Comparison of ENCODE assay signal across 10 cellular contexts in the genomic region with DNA sequence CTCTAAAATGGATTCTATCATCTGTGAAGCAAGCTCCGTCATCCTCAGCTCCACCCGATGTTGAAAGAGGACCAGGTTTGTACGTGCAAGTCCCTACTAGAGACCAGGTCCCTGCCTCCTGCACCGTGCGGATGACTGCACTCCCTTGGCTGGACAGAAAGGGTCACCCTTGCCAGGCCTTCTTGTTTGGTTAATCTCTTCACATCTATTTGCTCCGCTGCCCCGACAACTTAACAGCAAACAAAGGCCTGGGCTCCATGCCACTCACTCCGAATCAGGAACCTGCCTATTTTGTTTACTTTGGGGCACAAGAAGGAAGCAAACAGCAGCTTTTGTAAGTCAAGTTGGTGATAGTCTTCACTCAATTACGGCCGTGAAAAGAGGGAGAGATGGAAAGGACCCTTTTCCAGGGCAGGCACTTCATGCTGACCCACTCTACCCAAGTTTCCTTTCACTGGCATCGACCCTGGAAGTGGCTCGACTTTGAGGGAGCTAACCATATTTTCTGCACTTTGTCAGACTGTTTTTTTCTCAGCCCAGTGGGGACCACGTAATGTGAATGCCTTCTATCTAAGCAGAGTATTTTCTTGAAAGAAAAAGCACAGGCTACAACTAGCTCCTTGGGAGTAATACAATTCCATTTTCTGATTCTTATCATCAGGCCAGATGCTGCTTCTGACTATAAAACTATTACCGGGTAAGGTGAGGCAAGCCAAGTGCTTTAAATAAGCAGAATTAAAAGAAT.
DNase-seq lines count a peak whose midpoint lies in the region; ATAC-seq and TF ChIP-seq lines count a peak whose summit lies in the region.
"Had no signal": no experiment of that assay in that cellular context is flagged by ENCODE, and none has a peak within 500 bp of the region (broad histone marks: within the 10 kb centered on the region; RNA-seq: fewer than 3 reads in every experiment).

No MANE protein-coding gene starts in this region.

- no peak overlapping the region for H2BK15ac ChIP-seq in mesendoderm (replicated peaks; ENCODE audit: low read depth)

- H2AK5ac ChIP-seq in mesendoderm (ENCODE audit: low read length), result no peak overlapping the region

- H3K4me1 ChIP-seq in mesendoderm (ENCODE audit: control insufficient read depth, low read depth, low read length) (no peaks in the 10 kb centered on the region), aorta (ENCODE audit: control insufficient read depth in 1 of 2, insufficient read depth in 2 of 2, low read length in 2 of 2) (peaks cover 3 to 4% of the 10 kb centered on the region in 2 donors)

- peak; percentile 78 for DNase-seq in SIG-M5 treated with dmso at 0.1 percent for 504 hours (lab: John Stamatoyannopoulos, UW; ENCODE audit: unreplicated experiment)
- no peak for DNase-seq in SIG-M5 (lab: John Stamatoyannopoulos, UW)
- peak in 5 of 10 donors; percentile 33 to 78 (median 40) for DNase-seq in dorsolateral prefrontal cortex
- peak; percentile 22 for DNase-seq in mesendoderm
- DNase-seq in aorta, result peak; percentile 86
- no peak for DNase-seq in HEK293T (ENCODE audit: extremely low spot score)
- no peak for DNase-seq in 8988T
- DNase-seq: activated CD8-positive, alpha-beta T cell treated with anti-CD3 and anti-CD28 coated beads for 36 hours had no signal

- H3K27me3 ChIP-seq in dorsolateral prefrontal cortex (no peaks in the 10 kb centered on the region), mesendoderm (ENCODE audit: insufficient read depth, low read length, poor library complexity) (no peaks in the 10 kb centered on the region), aorta (ENCODE audit: control insufficient read depth in 1 of 2, insufficient read depth in 2 of 2, low read length in 1 of 2) (no peaks in the 10 kb centered on the region)

- CTCF ChIA-PET in HEK293T (lab: Yijun Ruan, JAX), result no interaction called here

- H3K79me2 ChIP-seq in mesendoderm (ENCODE audit: control insufficient read depth, insufficient read depth, low read length), result peaks cover 2% of the 10 kb centered on the region

- H3K9me3 ChIP-seq in aorta (ENCODE audit: control insufficient read depth, low read length), result no peaks in the 10 kb centered on the region

- H3K56ac ChIP-seq in mesendoderm (ENCODE audit: low read length), result no peak overlapping the region

- ATAC-seq in aorta (ENCODE audit: low FRiP score) (peak; percentile 89), HG02571 (IDR thresholded peaks at IDR 0.05; ENCODE audit: unreplicated experiment) (no peak)
- ATAC-seq: activated CD8-positive, alpha-beta T cell treated with anti-CD3 and anti-CD28 coated beads for 36 hours; K562 had no signal

- TF ChIP-seq CTCF in dorsolateral prefrontal cortex (IDR thresholded peaks at IDR 0.05 in 54 of 56, conservative IDR thresholded peaks at IDR 0.05 in 2 of 56; ENCODE audit: low read depth in 1 of 56, partially characterized antibody in 56 of 56), result peak in 4 of 56 donors; percentile 6 to 14 (median 11)

- H4K8ac ChIP-seq in mesendoderm (ENCODE audit: low read depth, low read length), result no peak overlapping the region

- H4K5ac ChIP-seq in mesendoderm (ENCODE audit: low read length), result no peak overlapping the region

- H3K9ac ChIP-seq in mesendoderm (ENCODE audit: low read length), result no peak overlapping the region

- no peak overlapping the region for H3K4me2 ChIP-seq in mesendoderm (ENCODE audit: low read length)

- H2BK5ac ChIP-seq in mesendoderm (ENCODE audit: low read length), result no peak overlapping the region

- H3K4ac ChIP-seq in mesendoderm (ENCODE audit: low read depth, low read length), result no peak overlapping the region

- H2BK120ac ChIP-seq in mesendoderm (ENCODE audit: low read depth, low read length), result no peak overlapping the region

- no CpG with 5 or more reads among the region's 14 CpGs for WGBS in mesendoderm (ENCODE audit: extremely low coverage, insufficient coverage, low lambda C conversion rate)
- 4 to 6% methylated on average over 14 of the region's 14 CpGs for WGBS in aorta, 2 donors

- peak overlapping the region in 8 of 59 donors; percentile 1 to 30 (median 18) for H3K4me3 ChIP-seq in dorsolateral prefrontal cortex
- H3K4me3 ChIP-seq in mesendoderm (ENCODE audit: low read length), result no peak overlapping the region
- no peak overlapping the region for H3K4me3 ChIP-seq in aorta (ENCODE audit: low read length in 2 of 2)
- H3K4me3 ChIP-seq: K562 had no signal

- H3K36me3 ChIP-seq in mesendoderm (ENCODE audit: control insufficient read depth, insufficient read depth, low read length), result no peaks in the 10 kb centered on the region
- no peaks in the 10 kb centered on the region for H3K36me3 ChIP-seq in aorta (ENCODE audit: control insufficient read depth in 1 of 2, insufficient read depth in 2 of 2, low read length in 1 of 2)

- intact Hi-C loops in dorsolateral prefrontal cortex (cut with DNase I), result no loop called here
- intact Hi-C loops in aorta (cut with DNase I), result no loop called here

- peaks cover 2% of the 10 kb centered on the region for H3K79me1 ChIP-seq in mesendoderm (ENCODE audit: low read length)

- H3K18ac ChIP-seq in mesendoderm (ENCODE audit: low read length), result no peak overlapping the region

- H3K23ac ChIP-seq in mesendoderm (ENCODE audit: low read length), result no peak overlapping the region

- peak overlapping the region in 31 of 59 donors; percentile 4 to 86 (median 25) for H3K27ac ChIP-seq in dorsolateral prefrontal cortex
- H3K27ac ChIP-seq in mesendoderm (ENCODE audit: low read depth, low read length), result no peak overlapping the region
- peak overlapping the region; percentile 78 to 95 for H3K27ac ChIP-seq in aorta (ENCODE audit: low read depth in 1 of 2, low read length in 2 of 2)

- POLR2A ChIA-PET in HEK293T (lab: Yijun Ruan, JAX), result no interaction called here

TF ChIP-seq in HEK293T, 16 proteins besides CTCF, POLR2A, EP300 and RAD21:
- no peak for TF ChIP-seq NFRKB (IDR thresholded peaks at IDR 0.05)
- no peak for TF ChIP-seq ELF4 (IDR thresholded peaks at IDR 0.05)

Comparison
In these comparisons a context has a peak if more than half of its experiments do, and no peak if none do; other contexts are left out.
1. DNase-seq: peak in SIG-M5 treated with dmso at 0.1 percent for 504 hours (single experiment), mesendoderm (single experiment) and aorta (2 of 2); none in SIG-M5 (single experiment), HEK293T (single experiment) and 8988T (single experiment).